8 cellular contexts compared by ENCODE assay signal in genomic region chrX:49199906-49200771, GRCh38. TPM values are rescaled to one million over a fixed set of nuclear protein-coding genes. Genes with fewer than 3 reads are reported as not detected.
DNase-seq lines count a peak whose midpoint lies in the region; ATAC-seq and TF ChIP-seq lines count a peak whose summit lies in the region.

TSS of gene SYP (minus strand) at chrX:49200193. CDS start at chrX:49200186, 7 bp downstream.

- H3K79me2 ChIP-seq in mesendoderm (ENCODE audit: control insufficient read depth, insufficient read depth, low read length), result no peaks in the 10 kb centered on the region

- peak within 1 kb of the TSS; percentile 60 for H3K56ac ChIP-seq in mesendoderm (ENCODE audit: low read length)

- DNase-seq in CD4-positive, alpha-beta T cell, result peak; percentile 79 to 88 (median 83)
- DNase-seq in NCI-H82 treated with DMSO at 0.1 percent for 48 hours (lab: John Stamatoyannopoulos, UW; ENCODE audit: unreplicated experiment), result peak; percentile 67
- DNase-seq in activated CD8-positive, alpha-beta memory T cell treated with anti-CD3 and anti-CD28 coated beads for 24 hours, result peak; percentile 92
- DNase-seq in effector CD8-positive, alpha-beta T cell (lab: John Stamatoyannopoulos, UW), result peak; percentile 81
- DNase-seq in mesendoderm, result peak; percentile 92
- DNase-seq in stimulated activated CD8-positive, alpha-beta memory T cell treated with anti-CD3 and anti-CD28 coated beads, Interleukin-12 subunit alpha, Interleukin-12 subunit beta, amount 100 ng/mL, for 4 hours (ENCODE audit: low read depth), result peak; percentile 78

- no peak within 1 kb of the TSS for H3K27ac ChIP-seq in CD4-positive, alpha-beta T cell (ENCODE audit: low read depth, low read length)
- H3K27ac ChIP-seq in mesendoderm (ENCODE audit: low read depth, low read length), result no peak within 1 kb of the TSS

- H2BK5ac ChIP-seq in mesendoderm (ENCODE audit: low read length), result no peak within 1 kb of the TSS

- peak; percentile 99 for ATAC-seq in CD4-positive, alpha-beta T cell (ENCODE audit: poor library complexity)
- ATAC-seq in GM19372 (IDR thresholded peaks at IDR 0.05; ENCODE audit: low read depth, unreplicated experiment) (peak; percentile 95), HG03521 (IDR thresholded peaks at IDR 0.05; ENCODE audit: unreplicated experiment) (peak; percentile 98)

- peak within 1 kb of the TSS; percentile 69 for H3K4me3 Mint-ChIP-seq in CD4-positive, alpha-beta T cell

- CTCF ChIA-PET in CD4-positive, alpha-beta T cell (lab: Charles Lee), result interaction anchor here (2.5 kb wide), 1 partner anchor 8 kb away, joined by 6 read pairs; no protein-coding TSS in a partner anchor

- H3K4me1 ChIP-seq in mesendoderm (ENCODE audit: control insufficient read depth, low read depth, low read length), result no peaks in the 10 kb centered on the region

- no peaks in the 10 kb centered on the region for H3K27me3 Mint-ChIP-seq in CD4-positive, alpha-beta T cell

- H3K4me2 ChIP-seq in mesendoderm (ENCODE audit: low read length), result no peak within 1 kb of the TSS

- TF ChIP-seq CTCF in CD4-positive, alpha-beta T cell (IDR thresholded peaks at IDR 0.05), result no peak

- H3K4me3 ChIP-seq in mesendoderm (ENCODE audit: low read length), result no peak within 1 kb of the TSS

- intact Hi-C loops in CD4-positive, alpha-beta T cell (cut with DNase I, micrococcal nuclease), result loop anchor here in 1 of 2 experiments (5.0 kb wide), 1 partner anchor 67 kb away; the partner anchor contains the start of gene PPP1R3F

- peak within 1 kb of the TSS; percentile 69 for H3K27ac Mint-ChIP-seq in CD4-positive, alpha-beta T cell

- H2BK120ac ChIP-seq in mesendoderm (ENCODE audit: low read depth, low read length), result no peak within 1 kb of the TSS

- no peak within 1 kb of the TSS for H3K4ac ChIP-seq in mesendoderm (ENCODE audit: low read depth, low read length)

- H3K9me3 ChIP-seq in CD4-positive, alpha-beta T cell (ENCODE audit: control insufficient read depth, low read length), result no peaks in the 10 kb centered on the region

- no peaks in the 10 kb centered on the region for H3K36me3 Mint-ChIP-seq in CD4-positive, alpha-beta T cell (ENCODE audit: low read depth)

- POLR2A ChIA-PET in CD4-positive, alpha-beta T cell (lab: Charles Lee), result interaction anchor here (1.2 kb wide), 1 partner anchor 9 kb away, joined by 3 read pairs; no protein-coding TSS in a partner anchor

- H3K9ac ChIP-seq in mesendoderm (ENCODE audit: low read length), result peak within 1 kb of the TSS; percentile 49

- no peaks in the 10 kb centered on the region for H3K9me3 Mint-ChIP-seq in CD4-positive, alpha-beta T cell

- WGBS in mesendoderm (ENCODE audit: extremely low coverage, insufficient coverage, low lambda C conversion rate), result no CpG with 5 or more reads among the region's 61 CpGs

- no peaks in the 10 kb centered on the region for H3K79me1 ChIP-seq in mesendoderm (ENCODE audit: low read length)

- no peak within 1 kb of the TSS for H3K23ac ChIP-seq in mesendoderm (ENCODE audit: low read length)

- no peak within 1 kb of the TSS for H2AK5ac ChIP-seq in mesendoderm (ENCODE audit: low read length)

- no peak within 1 kb of the TSS for H2BK15ac ChIP-seq in mesendoderm (replicated peaks; ENCODE audit: low read depth)

- no peak within 1 kb of the TSS for H4K8ac ChIP-seq in mesendoderm (ENCODE audit: low read depth, low read length)

- peaks cover 14% of the 10 kb centered on the region for H3K4me1 Mint-ChIP-seq in CD4-positive, alpha-beta T cell (ENCODE audit: low read depth)

- no peak within 1 kb of the TSS for H4K5ac ChIP-seq in mesendoderm (ENCODE audit: low read length)

- H3K18ac ChIP-seq in mesendoderm (ENCODE audit: low read length), result no peak within 1 kb of the TSS

- H3K36me3 ChIP-seq in mesendoderm (ENCODE audit: control insufficient read depth, insufficient read depth, low read length), result no peaks in the 10 kb centered on the region

- no peaks in the 10 kb centered on the region for H3K27me3 ChIP-seq in CD4-positive, alpha-beta T cell (ENCODE audit: control insufficient read depth, insufficient read depth, low read length)
- no peaks in the 10 kb centered on the region for H3K27me3 ChIP-seq in mesendoderm (ENCODE audit: insufficient read depth, low read length, poor library complexity)

RNA-seq across cellular contexts. Expression of gene SYP, which starts in this region (rescaled TPM):
- total RNA-seq in CD4-positive, alpha-beta T cell, result under 1 TPM; 0.17 to 0.69 TPM
- 1.2 TPM for polyA plus RNA-seq in mesendoderm (2013, experiment 1 of 2)
- 0.94 TPM for polyA plus RNA-seq in mesendoderm (2013, experiment 2 of 2)

Comparison
In these comparisons a context has a peak if more than half of its experiments do, and no peak if none do; other contexts are left out.
1. Peak in DNase-seq and ATAC-seq in CD4-positive, alpha-beta T cell; RNA of the gene not detected or under 1 TPM.